13 cellular contexts compared by ENCODE assay signal in genomic region chr6:134520181-134521115, GRCh38.
DNase-seq lines count a peak whose midpoint lies in the region; ATAC-seq and TF ChIP-seq lines count a peak whose summit lies in the region.
"Had no signal": no experiment of that assay in that cellular context is flagged by ENCODE, and none has a peak within 500 bp of the region (broad histone marks: within the 10 kb centered on the region; RNA-seq: fewer than 3 reads in every experiment).

No MANE protein-coding gene starts in this region.

- H3K36me3 ChIP-seq in HCT116 (ENCODE audit: control insufficient read depth in 1 of 2, insufficient read depth in 2 of 2, low read length in 2 of 2) = no peaks in the 10 kb centered on the region

- H3K4me1 ChIP-seq in HCT116 (ENCODE audit: control insufficient read depth in 1 of 2, insufficient read depth in 2 of 2, low read length in 2 of 2) = peaks cover 4 to 21% of the 10 kb centered on the region in 2 experiments; a peak in 3 of 4 replicates

- intact Hi-C loops in HCT116 (cut with micrococcal nuclease) = no loop called here

- peak overlapping the region; percentile 7 for H2AFZ ChIP-seq in HCT116 (ENCODE audit: low read depth, low read length, poor library complexity, severe bottlenecking)
- H2AFZ ChIP-seq: PC-9 had no signal

- no peaks in the 10 kb centered on the region for H3K79me2 ChIP-seq in HCT116 (ENCODE audit: insufficient read depth, low read length)

- no peak for TF ChIP-seq POLR2A in HCT116 (IDR thresholded peaks at IDR 0.05; ENCODE audit: borderline replicate concordance, extremely low read depth, insufficient read depth, insufficient read length)

- no peaks in the 10 kb centered on the region for H3K9me2 ChIP-seq in HCT116 (ENCODE audit: insufficient read depth)

- ATAC-seq in HCT116 = no peak
- ATAC-seq in central memory CD8-positive, alpha-beta T cell (replicated peaks; ENCODE audit: extremely low read depth, poor library complexity, severe bottlenecking) = no peak
- no peak for ATAC-seq in GM21390 (IDR thresholded peaks at IDR 0.05; ENCODE audit: unreplicated experiment)
- ATAC-seq in GM21423 (IDR thresholded peaks at IDR 0.05; ENCODE audit: unreplicated experiment) = no peak

- no peak overlapping the region for H3K4me3 Mint-ChIP-seq in central memory CD8-positive, alpha-beta T cell
- H3K4me3 Mint-ChIP-seq in nephron = peak overlapping the region in 1 of 3 experiments; percentile 12
- H3K4me3 Mint-ChIP-seq: HFFc6, natural killer cell had no signal

- H3K9me3 ChIP-seq in HCT116 (ENCODE audit: control insufficient read depth in 1 of 2, insufficient read depth in 1 of 2, low read depth in 1 of 2, low read length in 2 of 2) = no peaks in the 10 kb centered on the region

- H3K9ac ChIP-seq in HCT116 (ENCODE audit: low read length) = no peak overlapping the region

- POLR2A ChIA-PET in HCT116 (lab: Charles Lee) = no interaction called here

- TF ChIP-seq CTCF in HCT116 (IDR thresholded peaks at IDR 0.05 in 2 of 3, conservative IDR thresholded peaks at IDR 0.05 in 1 of 3; ENCODE audit: borderline replicate concordance in 1 of 3, insufficient read depth in 1 of 3, low read depth in 2 of 3, low read length in 2 of 3) = no peak
- TF ChIP-seq CTCF in nephron (IDR thresholded peaks at IDR 0.05; ENCODE audit: unreplicated experiment in 3 of 3) = no peak
- no peak for TF ChIP-seq CTCF in foreskin fibroblast (IDR thresholded peaks at IDR 0.05; ENCODE audit: low read depth, low read length)

- no peak overlapping the region for H3K27ac ChIP-seq in HCT116 (ENCODE audit: low read depth, low read length)
- H3K27ac ChIP-seq: PC-9 had no signal

- RAD21 ChIA-PET in HCT116 (lab: Charles Lee; ENCODE audit: low non-redundant PET in 1 of 2, low total read pairs in 2 of 2, uncharacterized antibody in 2 of 2, unreplicated experiment in 2 of 2) = no interaction called here

- CTCF ChIA-PET in HCT116 (lab: Charles Lee) = no interaction called here

- no peak overlapping the region for H3K4me2 ChIP-seq in HCT116 (ENCODE audit: low read length)
- H3K4me2 ChIP-seq: PC-9 had no signal

- TF ChIP-seq RAD21 in HCT116 (IDR thresholded peaks at IDR 0.05; ENCODE audit: low read depth) = no peak

- H3K27me3 ChIP-seq in HCT116 (ENCODE audit: insufficient read depth, low read length) = no peaks in the 10 kb centered on the region

- peaks cover 14% of the 10 kb centered on the region for H3K4me1 Mint-ChIP-seq in central memory CD8-positive, alpha-beta T cell
- peaks cover 49% of the 10 kb centered on the region for H3K4me1 Mint-ChIP-seq in nephron

- no TSS peak for BruUV-seq in HCT116 (replicated peaks; lab: Mats Ljungman, UMichigan)

- H3K4me3 ChIP-seq in HCT116 (replicated peaks in 1 of 2; ENCODE audit: low read depth in 1 of 2, low read length in 2 of 2) (no peak overlapping the region), foreskin fibroblast (ENCODE audit: low read depth in 1 of 2, low read length in 2 of 2) (no peak overlapping the region)
- H3K4me3 ChIP-seq: PC-9 had no signal

- H3K9me3 Mint-ChIP-seq in central memory CD8-positive, alpha-beta T cell = no peaks in the 10 kb centered on the region
- H3K9me3 Mint-ChIP-seq in nephron = no peaks in the 10 kb centered on the region
- H3K9me3 Mint-ChIP-seq: HFFc6, natural killer cell had no signal

- no peaks in the 10 kb centered on the region for H4K20me1 ChIP-seq in HCT116 (ENCODE audit: insufficient read depth)

- H3K36me3 Mint-ChIP-seq in central memory CD8-positive, alpha-beta T cell (ENCODE audit: insufficient read depth) = peaks cover 2% of the 10 kb centered on the region
- H3K36me3 Mint-ChIP-seq in nephron (ENCODE audit: low read depth) = no peaks in the 10 kb centered on the region
- H3K36me3 Mint-ChIP-seq: natural killer cell had no signal

- peak; percentile 55 for DNase-seq in AG20443 (ENCODE audit: low spot score)
- no peak for DNase-seq in HCT116 (ENCODE audit: low read depth, low spot score)
- DNase-seq in central memory CD8-positive, alpha-beta T cell (ENCODE audit: low spot score in 2 of 2) = no peak
- DNase-seq in NCI-H1694 treated with DMSO at 0.1 percent for 48 hours (lab: John Stamatoyannopoulos, UW) = no peak
- no peak for DNase-seq in foreskin fibroblast
- DNase-seq: head of caudate nucleus, HFFc6, natural killer cell, NCI-H146, PC-9 had no signal

- no peaks in the 10 kb centered on the region for H3K27me3 Mint-ChIP-seq in central memory CD8-positive, alpha-beta T cell
- H3K27me3 Mint-ChIP-seq in nephron (ENCODE audit: low read depth) = no peaks in the 10 kb centered on the region

- H3K27ac Mint-ChIP-seq in central memory CD8-positive, alpha-beta T cell (ENCODE audit: low read depth) = peak overlapping the region; percentile 1
- H3K27ac Mint-ChIP-seq in nephron = peak overlapping the region; percentile 68 to 71 (median 68)
- H3K27ac Mint-ChIP-seq: HFFc6 had no signal

TF ChIP-seq in HCT116, 20 proteins besides CTCF, POLR2A, EP300 and RAD21:
- TF ChIP-seq SIN3A (IDR thresholded peaks at IDR 0.05; ENCODE audit: low read depth) (no peak), REST (IDR thresholded peaks at IDR 0.05; ENCODE audit: low read depth) (no peak), TCF7L2 (IDR thresholded peaks at IDR 0.05; ENCODE audit: borderline replicate concordance, extremely low read depth, insufficient read depth, insufficient read length) (no peak), YY1 (IDR thresholded peaks at IDR 0.05; ENCODE audit: extremely low read depth, insufficient replicate concordance, low read depth, low read length) (no peak), MAX (IDR thresholded peaks at IDR 0.05) (no peak), SP1 (IDR thresholded peaks at IDR 0.05; ENCODE audit: low read depth) (0 out of 2 replicates have a peak, but pooled peaks have one; percentile 18), ZBTB33 (IDR thresholded peaks at IDR 0.05; ENCODE audit: extremely low read depth, insufficient replicate concordance, low read length) (no peak), POLR2AphosphoS5 (IDR thresholded peaks at IDR 0.05; ENCODE audit: low read depth, low read length) (no peak), CEBPB (IDR thresholded peaks at IDR 0.05; ENCODE audit: low read depth) (no peak), ZNF274 (IDR thresholded peaks at IDR 0.05; ENCODE audit: low read depth, low read length) (no peak), EGR1 (IDR thresholded peaks at IDR 0.05; ENCODE audit: low read depth) (no peak), FOSL1 (IDR thresholded peaks at IDR 0.05; ENCODE audit: low read depth) (0 out of 2 replicates have a peak, but pooled peaks have one; percentile 29), CBX3 (IDR thresholded peaks at IDR 0.05; ENCODE audit: low read depth) (no peak), SRF (IDR thresholded peaks at IDR 0.05; ENCODE audit: low read depth) (no peak), JUND (IDR thresholded peaks at IDR 0.05) (no peak; the same call in 1 of the 2 replicates), EZH2 (IDR thresholded peaks at IDR 0.05) (no peak)
